ENCODE assay signal across 8 cellular contexts in genomic region chr6:52576392-52577021, GRCh38. TPM values are rescaled to one million over a fixed set of nuclear protein-coding genes. Genes with fewer than 3 reads are reported as not detected.
DNase-seq lines count a peak whose midpoint lies in the region; ATAC-seq and TF ChIP-seq lines count a peak whose summit lies in the region.

No MANE protein-coding gene starts in this region.

- TF ChIP-seq CTCF in GM12864 (IDR thresholded peaks at IDR 0.05; ENCODE audit: low read depth, low read length, missing control alignments) (peak; percentile 78), LNCaP clone FGC (IDR thresholded peaks at IDR 0.05; ENCODE audit: control insufficient read depth, extremely low read depth, insufficient read depth) (peak; percentile 54), body of pancreas (IDR thresholded peaks at IDR 0.05) (peak; percentile 20 to 62 (median 36))

- H3K9me3 Mint-ChIP-seq in T-helper 2 cell treated with Interferon-gamma antibody and Interleukin-4, amounts not matched to agents 5 μg/mL and 100 μg/mL, for 36 hours: no peaks in the 10 kb centered on the region

- H3K4me1 ChIP-seq in body of pancreas: peaks cover 47% of the 10 kb centered on the region

- H3K27me3 ChIP-seq in H7 (ENCODE audit: control insufficient read depth, insufficient read depth, low read length) (no peaks in the 10 kb centered on the region), body of pancreas (no peaks in the 10 kb centered on the region)

- peaks cover 9% of the 10 kb centered on the region for H3K36me3 Mint-ChIP-seq in T-helper 2 cell treated with Interferon-gamma antibody and Interleukin-4, amounts not matched to agents 5 μg/mL and 100 μg/mL, for 36 hours (ENCODE audit: low read depth)

- no peaks in the 10 kb centered on the region for H3K9me3 ChIP-seq in body of pancreas

- H3K4me1 Mint-ChIP-seq in T-helper 2 cell treated with Interferon-gamma antibody and Interleukin-4, amounts not matched to agents 5 μg/mL and 100 μg/mL, for 36 hours (ENCODE audit: low read depth): peaks cover 37% of the 10 kb centered on the region

- TF ChIP-seq POLR2A in body of pancreas (IDR thresholded peaks at IDR 0.05): no peak

- peak overlapping the region; percentile 64 for H3K27ac Mint-ChIP-seq in T-helper 2 cell treated with Interferon-gamma antibody and Interleukin-4, amounts not matched to agents 5 μg/mL and 100 μg/mL, for 36 hours

- H3K27ac ChIP-seq in body of pancreas: peak overlapping the region; percentile 93 to 98 (median 98)

- 0 to 1% methylated on average over 6 to 50 of the region's 51 CpGs for WGBS in body of pancreas, 2 donors

- ATAC-seq in body of pancreas: peak; percentile 66

- H3K27me3 Mint-ChIP-seq in T-helper 2 cell treated with Interferon-gamma antibody and Interleukin-4, amounts not matched to agents 5 μg/mL and 100 μg/mL, for 36 hours (ENCODE audit: low read depth): peaks cover 4% of the 10 kb centered on the region

- DNase-seq in GM12864 (ENCODE audit: low read depth): peak; percentile 62
- peak; percentile 87 for DNase-seq in H7
- no peak for DNase-seq in LNCaP clone FGC (ENCODE audit: low read depth)
- DNase-seq in T-helper 2 cell treated with Interferon-gamma antibody and Interleukin-4, amounts not matched to agents 5 μg/mL and 100 μg/mL, for 36 hours (ENCODE audit: low spot score): peak; percentile 60
- peak in 3 of 4 donors; percentile 66 to 77 (median 71) for DNase-seq in body of pancreas
- DNase-seq in inferior parietal cortex (ENCODE audit: extremely low spot score): peak; percentile 29
- peak; percentile 17 to 43 for DNase-seq in stimulated activated CD4-positive, alpha-beta T cell treated with anti-CD3 and anti-CD28 coated beads, Interleukin-12 subunit alpha, Interleukin-12 subunit beta, amount 100 ng/mL, for 24 hours (ENCODE audit: low read depth in 2 of 2)
- no peak for DNase-seq in KG1 (lab: John Stamatoyannopoulos, UW)

- peak overlapping the region; percentile 61 for H3K4me3 ChIP-seq in GM12864 (ENCODE audit: low read depth, low read length)
- H3K4me3 ChIP-seq in H7 (ENCODE audit: insufficient read depth, low read depth, low read length): peak overlapping the region; percentile 76
- H3K4me3 ChIP-seq in LNCaP clone FGC (ENCODE audit: low read depth, low read length): peak overlapping the region; percentile 67
- H3K4me3 ChIP-seq in body of pancreas: peak overlapping the region; percentile 58 to 64

- intact Hi-C loops in body of pancreas (cut with DNase I): loop anchor here (10.0 kb wide), 1 partner anchor 78 kb away; no protein-coding TSS in a partner anchor

- H3K4me3 Mint-ChIP-seq in T-helper 2 cell treated with Interferon-gamma antibody and Interleukin-4, amounts not matched to agents 5 μg/mL and 100 μg/mL, for 36 hours: peak overlapping the region; percentile 81

- H3K36me3 ChIP-seq in H7 (replicated peaks; ENCODE audit: control insufficient read depth, insufficient read depth, low read length): no peaks in the 10 kb centered on the region
- no peaks in the 10 kb centered on the region for H3K36me3 ChIP-seq in body of pancreas (replicated peaks in 1 of 2; ENCODE audit: insufficient read depth in 1 of 2, low read depth in 2 of 2)

RNA-seq across cellular contexts. Expression of gene TRAM2, which starts 0.4 kb away (rescaled TPM):
- 8.7 and 9.2 TPM in 2 replicates for total RNA-seq in H7 (2014; rRNA removed; shearing (Covaris generic))
- total RNA-seq in body of pancreas: 1 to 10 TPM; 6.7 to 7.9 TPM

Comparison
In these comparisons a context has a peak if more than half of its experiments do, and no peak if none do; other contexts are left out.
1. DNase-seq: peak in GM12864 (single experiment), H7 (single experiment), T-helper 2 cell treated with Interferon-gamma antibody and Interleukin-4, amounts not matched to agents 5 μg/mL and 100 μg/mL, for 36 hours (single experiment), body of pancreas (3 of 4), inferior parietal cortex (single experiment) and stimulated activated CD4-positive, alpha-beta T cell treated with anti-CD3 and anti-CD28 coated beads, Interleukin-12 subunit alpha, Interleukin-12 subunit beta, amount 100 ng/mL, for 24 hours (2 of 2); none in LNCaP clone FGC (single experiment) and KG1 (single experiment).
2. Peak in every context shown above with its lines, with median percentiles within 50 percentile points of each other: H3K4me3 ChIP-seq and CTCF ChIP-seq.